In genomic region chr2:175293195-175293594, GRCh38 we compare ENCODE assay signal across 36 cellular contexts.
"Had no signal": no experiment of that assay in that cellular context is flagged by ENCODE, and none has a peak within 500 bp of the region (broad histone marks: within the 10 kb centered on the region; RNA-seq: fewer than 3 reads in every experiment).

No MANE protein-coding gene starts in this region.

- H3K27me3 ChIP-seq: body of pancreas, brain microvascular endothelial cell had no signal

- H3K4me3 ChIP-seq: adrenal gland, body of pancreas, breast epithelium had no signal

- H3K9me3 ChIP-seq: adrenal gland had no signal

- H3K9me3 Mint-ChIP-seq: activated CD4-positive, alpha-beta T cell treated with anti-CD3 and anti-CD28 coated beads, Interleukin-2, amount 10 ng/mL, durations not matched to agents 24 days and 14 days; activated CD8-positive, alpha-beta T cell treated with anti-CD3 and anti-CD28 coated beads for 36 hours; activated naive CD4-positive, alpha-beta T cell treated with anti-CD3 and anti-CD28 coated beads for 36 hours; activated T-helper 1 cell treated with anti-CD3 and anti-CD28 coated beads, Interleukin-12 subunit alpha, Interleukin-12 subunit beta, Interleukin-2, Interleukin-4 antibody, amounts not matched to agents 30 ng/mL and 10 ng/mL and 1 ng/mL, durations not matched to agents 14 hours and 24 hours and 36 hours; activated T-helper 17 cell treated with anti-CD3 and anti-CD28 coated beads, Interleukin-2, amount 50 U/mL, for 72 hours; T-helper 1 cell treated with Interleukin-12 subunit alpha and Interleukin-12 subunit beta and Interleukin-4 antibody, amounts not matched to agents 30 μg/mL and 1 μg/mL, for 36 hours; T-helper 2 cell treated with Interferon-gamma antibody and Interleukin-4, amounts not matched to agents 5 μg/mL and 100 μg/mL, for 36 hours had no signal

- H3K4me1 Mint-ChIP-seq: activated B cell treated with CpG ODN at 0.5 μM for 24 hours; activated CD4-positive, alpha-beta T cell treated with anti-CD3 and anti-CD28 coated beads, Interleukin-2, amount 10 ng/mL, durations not matched to agents 24 days and 14 days; activated naive CD8-positive, alpha-beta T cell treated with anti-CD3 and anti-CD28 coated beads for 36 hours; activated T-helper 17 cell treated with anti-CD3 and anti-CD28 coated beads, Interleukin-2, amount 50 U/mL, for 72 hours had no signal

- ATAC-seq: activated CD8-positive, alpha-beta T cell treated with anti-CD3 and anti-CD28 coated beads for 36 hours; activated naive CD4-positive, alpha-beta T cell treated with anti-CD3 and anti-CD28 coated beads, Interleukin-2, amount 50 U/mL, for 72 hours; activated T-cell treated with anti-CD3 and anti-CD28 coated beads, Interleukin-2, amount 50 U/mL, for 4 hours; activated T-cell treated with anti-CD3 and anti-CD28 coated beads, Interleukin-2, amount 50 U/mL, for 72 hours; activated T-helper 17 cell treated with anti-CD3 and anti-CD28 coated beads, Interleukin-2, amount 50 U/mL, for 72 hours; body of pancreas had no signal

- FAIRE-seq: astrocyte, TTC549 had no signal

- H3K36me3 Mint-ChIP-seq: activated CD4-positive, alpha-beta memory T cell treated with anti-CD3 and anti-CD28 coated beads for 36 hours; activated naive CD4-positive, alpha-beta T cell treated with anti-CD3 and anti-CD28 coated beads, Interleukin-2, amount 50 U/mL, for 72 hours; activated naive CD8-positive, alpha-beta T cell treated with anti-CD3 and anti-CD28 coated beads for 36 hours had no signal

- H3K4me1 ChIP-seq: adrenal gland, body of pancreas, breast epithelium had no signal

- H3K36me3 ChIP-seq: adrenal gland, brain microvascular endothelial cell, breast epithelium had no signal

- H3K27ac Mint-ChIP-seq: activated B cell treated with CpG ODN at 0.5 μM for 24 hours; activated CD4-positive, alpha-beta memory T cell treated with anti-CD3 and anti-CD28 coated beads for 36 hours; activated CD4-positive, alpha-beta T cell treated with anti-CD3 and anti-CD28 coated beads, Interleukin-2, amount 10 ng/mL, durations not matched to agents 24 days and 14 days; activated CD8-positive, alpha-beta T cell treated with anti-CD3 and anti-CD28 coated beads for 36 hours; activated naive CD4-positive, alpha-beta T cell treated with anti-CD3 and anti-CD28 coated beads for 36 hours; activated naive CD4-positive, alpha-beta T cell treated with anti-CD3 and anti-CD28 coated beads, Interleukin-2, amount 50 U/mL, for 72 hours; activated naive CD8-positive, alpha-beta T cell treated with anti-CD3 and anti-CD28 coated beads for 36 hours; activated T-cell treated with anti-CD3 and anti-CD28 coated beads, Interleukin-2, amount 50 U/mL, for 72 hours; activated T-helper 1 cell treated with anti-CD3 and anti-CD28 coated beads, Interleukin-12 subunit alpha, Interleukin-12 subunit beta, Interleukin-2, Interleukin-4 antibody, amounts not matched to agents 30 ng/mL and 10 ng/mL and 1 ng/mL, durations not matched to agents 14 hours and 24 hours and 36 hours; activated T-helper 17 cell treated with anti-CD3 and anti-CD28 coated beads, Interleukin-2, amount 50 U/mL, for 72 hours; T-helper 1 cell treated with Interleukin-12 subunit alpha and Interleukin-12 subunit beta and Interleukin-4 antibody, amounts not matched to agents 30 μg/mL and 1 μg/mL, for 36 hours; T-helper 2 cell treated with Interferon-gamma antibody and Interleukin-4, amounts not matched to agents 5 μg/mL and 100 μg/mL, for 36 hours had no signal

- H3K4me3 Mint-ChIP-seq: activated B cell treated with CpG ODN at 0.5 μM for 24 hours; activated CD4-positive, alpha-beta memory T cell treated with anti-CD3 and anti-CD28 coated beads for 36 hours; activated CD4-positive, alpha-beta T cell treated with anti-CD3 and anti-CD28 coated beads, Interleukin-2, amount 10 ng/mL, durations not matched to agents 24 days and 14 days; activated CD8-positive, alpha-beta T cell treated with anti-CD3 and anti-CD28 coated beads for 36 hours; activated naive CD4-positive, alpha-beta T cell treated with anti-CD3 and anti-CD28 coated beads for 36 hours; activated naive CD8-positive, alpha-beta T cell treated with anti-CD3 and anti-CD28 coated beads for 36 hours; activated T-cell treated with anti-CD3 and anti-CD28 coated beads, Interleukin-2, amount 50 U/mL, for 4 hours; activated T-cell treated with anti-CD3 and anti-CD28 coated beads, Interleukin-2, amount 50 U/mL, for 72 hours; activated T-helper 1 cell treated with anti-CD3 and anti-CD28 coated beads, Interleukin-12 subunit alpha, Interleukin-12 subunit beta, Interleukin-2, Interleukin-4 antibody, amounts not matched to agents 30 ng/mL and 10 ng/mL and 1 ng/mL, durations not matched to agents 14 hours and 24 hours and 36 hours; activated T-helper 17 cell treated with anti-CD3 and anti-CD28 coated beads, Interleukin-2, amount 50 U/mL, for 72 hours; T-helper 1 cell treated with Interleukin-12 subunit alpha and Interleukin-12 subunit beta and Interleukin-4 antibody, amounts not matched to agents 30 μg/mL and 1 μg/mL, for 36 hours; T-helper 2 cell treated with Interferon-gamma antibody and Interleukin-4, amounts not matched to agents 5 μg/mL and 100 μg/mL, for 36 hours had no signal

- H3K27ac ChIP-seq: adrenal gland, body of pancreas, brain microvascular endothelial cell, breast epithelium, VCaP had no signal

- DNase-seq: activated B cell treated with CpG ODN at 0.5 μM for 24 hours; activated CD4-positive, alpha-beta memory T cell treated with anti-CD3 and anti-CD28 coated beads for 36 hours; activated CD4-positive, alpha-beta T cell treated with anti-CD3 and anti-CD28 coated beads for 4 hours; activated CD4-positive, alpha-beta T cell treated with anti-CD3 and anti-CD28 coated beads, Interleukin-2, amount 10 ng/mL, durations not matched to agents 24 days and 14 days; activated CD4-positive, alpha-beta T cell treated with anti-CD3 and anti-CD28 coated beads, Interleukin-2, amount 50 U/mL, for 1 hour; activated CD4-positive, alpha-beta T cell treated with anti-CD3 and anti-CD28 coated beads, Interleukin-2, amount 50 U/mL, for 4 hours; activated CD4-positive, CD25-positive, alpha-beta regulatory T cell treated with anti-CD3 and anti-CD28 coated beads, Interleukin-2, amount 50 U/mL, for 72 hours; activated CD8-positive, alpha-beta memory T cell treated with anti-CD3 and anti-CD28 coated beads, Interleukin-2, amount 50 U/mL, for 4 hours; activated CD8-positive, alpha-beta T cell treated with anti-CD3 and anti-CD28 coated beads for 36 hours; activated effector memory CD4-positive, alpha-beta T cell treated with anti-CD3 and anti-CD28 coated beads, Interleukin-2, amount 50 U/mL, for 16 hours; activated gamma-delta T cell treated with Interleukin-2 at 50 U/mL for 16 hours; activated naive CD4-positive, alpha-beta T cell; activated naive CD4-positive, alpha-beta T cell treated with anti-CD3 and anti-CD28 coated beads for 36 hours; activated naive CD4-positive, alpha-beta T cell treated with anti-CD3 and anti-CD28 coated beads, Interleukin-2, amount 50 U/mL, for 16 hours; activated naive CD8-positive, alpha-beta T cell treated with anti-CD3 and anti-CD28 coated beads for 36 hours; activated T-cell treated with anti-CD3 and anti-CD28 coated beads for 4 hours; activated T-cell treated with anti-CD3 and anti-CD28 coated beads, Interleukin-2, amount 50 U/mL, for 1 hour; activated T-cell treated with anti-CD3 and anti-CD28 coated beads, Interleukin-2, amount 50 U/mL, for 4 hours; activated T-cell treated with anti-CD3 and anti-CD28 coated beads, Interleukin-2, amount 50 U/mL, for 72 hours; adrenal gland; amniotic stem cell; aorta; body of pancreas; brain microvascular endothelial cell; central memory CD4-positive, alpha-beta T cell; T-helper 2 cell; T-helper 9 cell had no signal
